Comparison of ENCODE assay signal across 8 cellular contexts in the genomic region with DNA sequence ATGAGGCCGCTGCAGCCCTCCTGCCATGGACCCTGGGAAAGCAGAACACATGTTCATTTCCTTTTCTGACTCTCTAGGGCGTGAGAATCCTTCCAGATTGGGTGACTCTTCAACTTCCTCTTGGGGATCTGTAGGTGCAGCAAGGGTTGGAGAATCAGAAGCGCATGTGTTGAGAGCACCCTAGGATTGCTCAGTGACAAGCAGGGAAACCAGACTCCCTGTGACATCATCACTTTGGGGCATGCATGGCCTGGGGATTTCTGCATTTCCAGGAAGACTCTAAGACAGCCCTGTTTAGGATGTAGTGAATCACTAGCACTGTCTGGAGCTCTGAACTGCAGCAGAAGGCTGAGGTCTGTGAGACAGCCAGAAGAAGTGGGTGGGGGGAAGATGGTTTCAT. TPM values are rescaled to one million over a fixed set of nuclear protein-coding genes. Genes with fewer than 3 reads are reported as not detected.
DNase-seq lines count a peak whose midpoint lies in the region; ATAC-seq, FAIRE-seq and TF ChIP-seq lines count a peak whose summit lies in the region.

No MANE protein-coding gene starts in this region.

- H3K9ac ChIP-seq in kidney (ENCODE audit: low read length in 2 of 2): no peak overlapping the region

- peaks cover 2 to 5% of the 10 kb centered on the region in 2 donors for H3K4me1 ChIP-seq in kidney (ENCODE audit: control insufficient read depth in 1 of 2, insufficient read depth in 1 of 2, low read depth in 1 of 2, low read length in 2 of 2)

- intact Hi-C loops in kidney (cut with DNase I): no loop called here

- H3K36me3 Mint-ChIP-seq in stimulated activated naive B cell treated with anti-CD40 and anti-IgM and Interleukin-4, amounts not matched to agents 10 μg/mL and 1 μg/mL and 100 μg/mL, for 72 hours: no peaks in the 10 kb centered on the region

- no peak for TF ChIP-seq CTCF in GM12865 (IDR thresholded peaks at IDR 0.05; ENCODE audit: insufficient read depth, low read depth, low read length, missing control alignments)
- TF ChIP-seq CTCF in fibroblast of pulmonary artery (IDR thresholded peaks at IDR 0.05; ENCODE audit: low read length, missing control alignments): no peak
- TF ChIP-seq CTCF in kidney (IDR thresholded peaks at IDR 0.05; ENCODE audit: borderline replicate concordance, extremely low read depth, insufficient read depth): no peak

- H3K9me3 ChIP-seq in kidney (ENCODE audit: control insufficient read depth in 1 of 2, low read length in 2 of 2): no peaks in the 10 kb centered on the region

- no peak for FAIRE-seq in kidney (lab: Jason Lieb, UNC)

- ATAC-seq in HG03342 (IDR thresholded peaks at IDR 0.05; ENCODE audit: unreplicated experiment): peak; percentile 69
- peak; percentile 82 to 87 for ATAC-seq in stimulated activated naive B cell treated with anti-CD40 and anti-IgM and Interleukin-4, amounts not matched to agents 10 μg/mL and 1 μg/mL and 100 μg/mL, for 72 hours (replicated peaks)

- peaks cover 0 to 12% of the 10 kb centered on the region in 2 donors for H3K27me3 Mint-ChIP-seq in stimulated activated naive B cell treated with anti-CD40 and anti-IgM and Interleukin-4, amounts not matched to agents 10 μg/mL and 1 μg/mL and 100 μg/mL, for 72 hours

- peak overlapping the region; percentile 29 to 44 for H3K4me3 Mint-ChIP-seq in stimulated activated naive B cell treated with anti-CD40 and anti-IgM and Interleukin-4, amounts not matched to agents 10 μg/mL and 1 μg/mL and 100 μg/mL, for 72 hours

- no peaks in the 10 kb centered on the region for H3K36me3 ChIP-seq in kidney (ENCODE audit: control insufficient read depth in 1 of 2, insufficient read depth in 2 of 2, low read length in 2 of 2)

- no peak overlapping the region for H3K4me3 ChIP-seq in GM12865 (ENCODE audit: low read depth, low read length)
- no peak overlapping the region for H3K4me3 ChIP-seq in fibroblast of pulmonary artery (replicated peaks; ENCODE audit: low read depth, low read length)
- H3K4me3 ChIP-seq in kidney (ENCODE audit: low read length in 2 of 2): no peak overlapping the region

- peaks cover 27 to 33% of the 10 kb centered on the region in 2 donors for H3K4me1 Mint-ChIP-seq in stimulated activated naive B cell treated with anti-CD40 and anti-IgM and Interleukin-4, amounts not matched to agents 10 μg/mL and 1 μg/mL and 100 μg/mL, for 72 hours

- DNase-seq in GM12865 (ENCODE audit: low read depth) (peak; percentile 64), fibroblast of pulmonary artery (ENCODE audit: low read depth) (peak; percentile 61), NCI-H345 treated with DMSO at 0.1 percent for 48 hours (lab: John Stamatoyannopoulos, UW; ENCODE audit: unreplicated experiment) (no peak), kidney (no peak), foreskin melanocyte (no peak)
- peak; percentile 36 to 81 for DNase-seq in activated CD4-positive, alpha-beta T cell treated with anti-CD3 and anti-CD28 coated beads, Interleukin-2, amount 50 U/mL, for 24 hours (ENCODE audit: low read depth in 1 of 2, low spot score in 1 of 2)
- no peak for DNase-seq in stimulated activated naive B cell treated with anti-CD40 and anti-IgM and Interleukin-4, amounts not matched to agents 10 μg/mL and 1 μg/mL and 100 μg/mL, for 72 hours

- H3K27ac Mint-ChIP-seq in stimulated activated naive B cell treated with anti-CD40 and anti-IgM and Interleukin-4, amounts not matched to agents 10 μg/mL and 1 μg/mL and 100 μg/mL, for 72 hours: peak overlapping the region; percentile 72

- no peak overlapping the region for H3K27ac ChIP-seq in kidney (ENCODE audit: low read depth in 2 of 2, low read length in 2 of 2)

- no peaks in the 10 kb centered on the region for H3K9me3 Mint-ChIP-seq in stimulated activated naive B cell treated with anti-CD40 and anti-IgM and Interleukin-4, amounts not matched to agents 10 μg/mL and 1 μg/mL and 100 μg/mL, for 72 hours

RNA-seq across cellular contexts. Expression of a gene that starts 15.1 kb away (rescaled TPM):
- 48.8 TPM for total RNA-seq in kidney
- polyA plus RNA-seq in kidney (ENCODE audit: insufficient read depth, low read depth, low replicate concordance): 4.6 TPM

Comparison
In these comparisons a context has a peak if more than half of its experiments do, and no peak if none do; other contexts are left out.
1. DNase-seq: peak in GM12865 (single experiment), activated CD4-positive, alpha-beta T cell treated with anti-CD3 and anti-CD28 coated beads, Interleukin-2, amount 50 U/mL, for 24 hours (2 of 2) and fibroblast of pulmonary artery (single experiment); none in stimulated activated naive B cell treated with anti-CD40 and anti-IgM and Interleukin-4, amounts not matched to agents 10 μg/mL and 1 μg/mL and 100 μg/mL, for 72 hours (single experiment), NCI-H345 treated with DMSO at 0.1 percent for 48 hours (single experiment), kidney (single experiment) and foreskin melanocyte (single experiment).